In the genomic region with DNA sequence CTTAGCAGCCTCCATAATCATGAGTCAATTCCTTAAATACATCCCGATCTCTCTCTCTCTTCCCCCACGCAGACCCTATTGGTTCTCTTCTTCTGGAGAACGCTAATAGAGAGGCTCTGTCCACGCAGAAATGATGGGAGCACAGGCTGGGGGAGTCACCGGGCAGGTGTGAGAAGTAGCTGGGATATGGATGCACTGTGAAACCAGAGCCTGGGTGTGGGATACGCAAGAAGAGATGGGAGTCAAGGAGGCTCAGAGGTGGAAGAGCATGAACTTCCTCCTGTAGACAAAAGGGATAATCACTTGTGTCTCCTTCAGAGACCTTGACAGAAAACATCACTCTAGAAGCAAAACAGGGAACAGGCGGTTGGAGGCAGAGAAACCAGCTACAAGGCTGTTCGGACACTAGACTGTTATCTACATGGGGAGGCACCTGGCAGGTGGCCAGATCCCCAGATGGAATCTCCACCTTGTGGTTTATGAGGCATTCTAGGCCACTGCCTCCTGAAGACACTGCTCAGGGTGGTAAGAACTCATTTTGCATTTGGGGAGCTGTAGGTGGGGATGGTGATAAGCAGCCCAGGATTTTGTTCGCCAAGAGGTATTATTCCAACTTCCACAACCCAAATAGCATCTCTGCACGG, we compare ENCODE assay signal across 1 cellular context.
TF ChIP-seq lines count a peak whose summit lies in the region.

No MANE protein-coding gene starts in this region.

TF ChIP-seq in GM12878, 131 proteins besides CTCF, POLR2A, EP300 and RAD21 (continued from another document):
- TF ChIP-seq, protein P1, sequence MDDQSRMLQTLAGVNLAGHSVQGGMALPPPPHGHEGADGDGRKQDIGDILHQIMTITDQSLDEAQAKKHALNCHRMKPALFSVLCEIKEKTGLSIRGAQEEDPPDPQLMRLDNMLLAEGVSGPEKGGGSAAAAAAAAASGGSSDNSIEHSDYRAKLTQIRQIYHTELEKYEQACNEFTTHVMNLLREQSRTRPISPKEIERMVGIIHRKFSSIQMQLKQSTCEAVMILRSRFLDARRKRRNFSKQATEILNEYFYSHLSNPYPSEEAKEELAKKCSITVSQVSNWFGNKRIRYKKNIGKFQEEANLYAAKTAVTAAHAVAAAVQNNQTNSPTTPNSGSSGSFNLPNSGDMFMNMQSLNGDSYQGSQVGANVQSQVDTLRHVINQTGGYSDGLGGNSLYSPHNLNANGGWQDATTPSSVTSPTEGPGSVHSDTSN (IDR thresholded peaks at IDR 0.05; ENCODE audit: insufficient replicate concordance, low read depth, low read length): no peak
- 0 out of 2 replicates have a peak, but pooled peaks have one; percentile 40 for TF ChIP-seq MTA3 (IDR thresholded peaks at IDR 0.05; ENCODE audit: borderline replicate concordance, low read length)
- TF ChIP-seq PAX5 (IDR thresholded peaks at IDR 0.05; ENCODE audit: borderline replicate concordance, low read depth, low read length): no peak
- peak in 1 of 2 experiments; percentile 8; a peak in 1 of 4 replicates for TF ChIP-seq IKZF2 (IDR thresholded peaks at IDR 0.05)
- 0 out of 2 replicates have a peak, but pooled peaks have one; percentile 21 for TF ChIP-seq EED (IDR thresholded peaks at IDR 0.05; ENCODE audit: low read depth)
- TF ChIP-seq ASH2L (IDR thresholded peaks at IDR 0.05; ENCODE audit: borderline replicate concordance, low read depth): no peak
- no peak for TF ChIP-seq POLR2AphosphoS2 (IDR thresholded peaks at IDR 0.05; ENCODE audit: low read depth, low read length)
- TF ChIP-seq POU2F2 (IDR thresholded peaks at IDR 0.05; ENCODE audit: borderline replicate concordance, low read depth, low read length): 0 out of 3 replicates have a peak, but pooled peaks have one; percentile 15
- TF ChIP-seq NR2F1 (conservative IDR thresholded peaks at IDR 0.05): no peak
- peak; percentile 49 for TF ChIP-seq SMAD1 (IDR thresholded peaks at IDR 0.05; ENCODE audit: low read depth, partially characterized antibody)
- peak; percentile 54 for TF ChIP-seq RUNX3 (IDR thresholded peaks at IDR 0.05; ENCODE audit: low read length)
- TF ChIP-seq HDAC6 (IDR thresholded peaks at IDR 0.05; ENCODE audit: unreplicated experiment): no peak
- no peak for TF ChIP-seq PRDM15 (CRISPR knock-in tag; IDR thresholded peaks at IDR 0.05)
- TF ChIP-seq CHD2 (IDR thresholded peaks at IDR 0.05; ENCODE audit: borderline replicate concordance, low read depth, low read length): no peak
